ENCODE assay signal across 30 cellular contexts in the genomic region with DNA sequence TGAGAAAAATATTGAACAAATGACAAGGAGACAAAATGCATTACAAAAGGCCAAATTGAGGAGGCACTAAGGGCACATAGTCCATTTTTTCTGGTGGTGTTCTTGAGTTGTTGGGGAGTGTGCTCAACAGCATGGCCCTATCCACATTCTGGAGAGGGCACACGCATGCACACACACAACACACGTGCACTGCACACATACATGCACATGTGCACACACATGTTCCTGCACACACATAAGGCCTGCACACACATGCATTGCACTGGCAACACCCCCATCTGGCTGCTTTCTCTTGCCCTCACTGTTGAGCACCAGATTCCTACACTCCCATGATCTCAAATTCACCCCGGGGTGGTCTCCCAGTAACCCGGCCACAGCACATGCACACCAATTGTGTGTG.
"Had no signal": no experiment of that assay in that cellular context is flagged by ENCODE, and none has a peak within 500 bp of the region (broad histone marks: within the 10 kb centered on the region; RNA-seq: fewer than 3 reads in every experiment).

No MANE protein-coding gene starts in this region.

- H3K9ac ChIP-seq: parathyroid adenoma had no signal

- DNase-seq: naive thymus-derived CD4-positive, alpha-beta T cell; natural killer cell; occipital lobe; ovary; posterior cingulate gyrus; psoas muscle; right cardiac atrium; spleen; stimulated activated CD4-positive, alpha-beta T cell treated with anti-CD3 and anti-CD28 coated beads, Interleukin-12 subunit alpha, Interleukin-12 subunit beta, amount 100 ng/mL, for 4 hours; stimulated activated CD4-positive, alpha-beta T cell treated with anti-CD3 and anti-CD28 coated beads, Interleukin-1b, Interleukin-23, amount 100 ng/mL, for 48 hours; stimulated activated CD4-positive, alpha-beta T cell treated with anti-CD3 and anti-CD28 coated beads, Interleukin-4, amount 100 ng/mL, for 1 hour; stimulated activated CD4-positive, alpha-beta T cell treated with anti-CD3 and anti-CD28 coated beads, Interleukin-4, amount 100 ng/mL, for 4 hours; stimulated activated CD8-positive, alpha-beta memory T cell treated with anti-CD3 and anti-CD28 coated beads, Interleukin-4, amount 100 ng/mL, for 48 hours; stimulated activated naive CD4-positive, alpha-beta T cell; stimulated activated naive CD8-positive, alpha-beta T cell treated with anti-CD3 and anti-CD28 coated beads, Interleukin-15, amount 100 ng/mL, for 72 hours; stimulated activated naive CD8-positive, alpha-beta T cell treated with anti-CD3 and anti-CD28 coated beads, Interleukin-15, Interleukin-2, amounts not matched to agents 100 U/mL and 50 U/mL, for 24 hours; substantia nigra; testis; tibial artery; transverse colon; uterus had no signal

- H3K4me2 ChIP-seq: smooth muscle cell had no signal

- H2AFZ ChIP-seq: parathyroid adenoma had no signal

- ATAC-seq: naive thymus-derived CD4-positive, alpha-beta T cell; natural killer cell; psoas muscle; right cardiac atrium; sciatic nerve; stimulated activated memory B cell treated with anti-CD40 and anti-IgM and Interleukin-4, amounts not matched to agents 10 μg/mL and 1 μg/mL and 100 μg/mL, for 72 hours; stimulated activated naive CD8-positive, alpha-beta T cell treated with anti-CD3 and anti-CD28 coated beads, Interleukin-15, amount 100 ng/mL, for 72 hours; stimulated activated naive CD8-positive, alpha-beta T cell treated with anti-CD3 and anti-CD28 coated beads, Interleukin-15, Interleukin-2, amounts not matched to agents 100 U/mL and 50 U/mL, for 24 hours had no signal

- H3K36me3 Mint-ChIP-seq: naive thymus-derived CD4-positive, alpha-beta T cell; natural killer cell; stimulated activated memory B cell treated with anti-CD40 and anti-IgM and Interleukin-4, amounts not matched to agents 10 μg/mL and 1 μg/mL and 100 μg/mL, for 72 hours; type B pancreatic cell had no signal

- H3K79me2 ChIP-seq: parathyroid adenoma had no signal

- H3K4me1 ChIP-seq: parathyroid adenoma, psoas muscle, spleen, suprapubic skin, testis, tibial artery, transverse colon, uterus had no signal

- H3K27ac Mint-ChIP-seq: naive thymus-derived CD4-positive, alpha-beta T cell; natural killer cell; progenitor cell of endocrine pancreas; stimulated activated memory B cell treated with anti-CD40 and anti-IgM and Interleukin-4, amounts not matched to agents 10 μg/mL and 1 μg/mL and 100 μg/mL, for 72 hours; stimulated activated naive CD8-positive, alpha-beta T cell treated with anti-CD3 and anti-CD28 coated beads, Interleukin-15, amount 100 ng/mL, for 72 hours; type B pancreatic cell had no signal

- H3K36me3 ChIP-seq: ovary, spleen, suprapubic skin, tibial artery, transverse colon, uterus had no signal

- H3K4me1 Mint-ChIP-seq: naive thymus-derived CD4-positive, alpha-beta T cell; natural killer cell; stimulated activated memory B cell treated with anti-CD40 and anti-IgM and Interleukin-4, amounts not matched to agents 10 μg/mL and 1 μg/mL and 100 μg/mL, for 72 hours; stimulated activated naive CD8-positive, alpha-beta T cell treated with anti-CD3 and anti-CD28 coated beads, Interleukin-15, amount 100 ng/mL, for 72 hours had no signal

- H3K9me3 Mint-ChIP-seq: natural killer cell; nephron; stimulated activated memory B cell treated with anti-CD40 and anti-IgM and Interleukin-4, amounts not matched to agents 10 μg/mL and 1 μg/mL and 100 μg/mL, for 72 hours; stimulated activated naive CD8-positive, alpha-beta T cell treated with anti-CD3 and anti-CD28 coated beads, Interleukin-15, amount 100 ng/mL, for 72 hours; type B pancreatic cell had no signal

- H3K27ac ChIP-seq: ovary, parathyroid adenoma, psoas muscle, skin epidermis, spleen, suprapubic skin, testis, tibial artery, transverse colon, uterus had no signal

- H3K27me3 ChIP-seq: ovary, spleen, suprapubic skin, testis, tibial artery, transverse colon, uterus had no signal

- H3K9me3 ChIP-seq: ovary, psoas muscle, spleen, suprapubic skin, testis, tibial artery, transverse colon, uterus had no signal

- H3K4me3 Mint-ChIP-seq: naive thymus-derived CD4-positive, alpha-beta T cell; natural killer cell; stimulated activated memory B cell treated with anti-CD40 and anti-IgM and Interleukin-4, amounts not matched to agents 10 μg/mL and 1 μg/mL and 100 μg/mL, for 72 hours; stimulated activated naive CD8-positive, alpha-beta T cell treated with anti-CD3 and anti-CD28 coated beads, Interleukin-15, amount 100 ng/mL, for 72 hours; type B pancreatic cell had no signal

- H3K27me3 Mint-ChIP-seq: naive thymus-derived CD4-positive, alpha-beta T cell; stimulated activated memory B cell treated with anti-CD40 and anti-IgM and Interleukin-4, amounts not matched to agents 10 μg/mL and 1 μg/mL and 100 μg/mL, for 72 hours; stimulated activated naive CD8-positive, alpha-beta T cell treated with anti-CD3 and anti-CD28 coated beads, Interleukin-15, amount 100 ng/mL, for 72 hours had no signal

- H3K4me3 ChIP-seq: ovary, psoas muscle, skin epidermis, smooth muscle cell, spleen, suprapubic skin, testis, tibial artery, transverse colon, uterus had no signal
